ENCODE assay signal across 8 cellular contexts in the genomic region with DNA sequence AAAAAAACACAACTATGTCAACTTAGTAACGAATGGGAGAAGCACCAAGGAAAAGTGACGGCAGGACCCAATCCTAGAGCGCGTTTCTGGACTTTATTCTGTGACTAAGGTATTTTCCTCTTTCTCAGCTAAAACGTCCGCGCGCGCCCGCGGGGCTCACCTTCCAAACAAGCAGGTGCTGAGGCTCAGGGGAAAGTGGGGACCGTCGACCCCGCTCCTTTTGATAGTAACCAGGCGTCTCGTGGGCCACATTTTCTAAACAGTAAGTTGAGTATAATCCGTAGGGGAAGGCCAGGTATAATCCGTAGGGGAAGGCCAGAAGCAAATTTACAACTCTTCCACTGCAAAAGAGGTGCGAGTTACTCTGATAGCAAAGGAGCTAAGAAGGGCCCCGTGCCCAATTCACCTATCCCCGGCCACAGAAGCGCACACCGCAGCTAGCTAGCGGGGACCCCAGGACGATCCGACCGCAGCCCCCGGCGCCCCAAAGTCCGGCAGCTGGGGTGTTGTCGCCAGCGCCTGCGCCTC. TPM values are rescaled to one million over a fixed set of nuclear protein-coding genes. Genes with fewer than 3 reads are reported as not detected.
A peak's percentile ranks its signal among the peaks of the same experiment; 100 is the strongest.
DNase-seq lines count a peak whose midpoint lies in the region; ATAC-seq lines count a peak whose summit lies in the region.

No MANE protein-coding gene starts in this region.

- H3K27me3 ChIP-seq in iPS-18a (ENCODE audit: control insufficient read depth, insufficient read depth, low read length): peaks cover 7% of the 10 kb centered on the region

- peaks cover 23% of the 10 kb centered on the region for H3K4me1 Mint-ChIP-seq in activated naive CD4-positive, alpha-beta T cell treated with anti-CD3 and anti-CD28 coated beads for 36 hours (ENCODE audit: low read depth)

- H3K4me1 ChIP-seq in iPS-18a (ENCODE audit: control insufficient read depth, low read depth, low read length): peaks cover 17% of the 10 kb centered on the region

- H3K27me3 Mint-ChIP-seq in activated naive CD4-positive, alpha-beta T cell treated with anti-CD3 and anti-CD28 coated beads for 36 hours (ENCODE audit: low read depth): peaks cover 30% of the 10 kb centered on the region

- CTCF ChIA-PET in activated naive CD4-positive, alpha-beta T cell treated with anti-CD3 and anti-CD28 coated beads for 36 hours (lab: Charles Lee): interaction anchor here (1.0 to 3.1 kb wide), 6 partner anchors 8 to 56 kb away, joined by 3 to 9 read pairs (median 4); no protein-coding TSS in a partner anchor

- DNase-seq in AG08396 (ENCODE audit: low spot score): peak; percentile 29
- DNase-seq in activated naive CD4-positive, alpha-beta T cell treated with anti-CD3 and anti-CD28 coated beads for 36 hours: peak; percentile 41
- peak; percentile 29 for DNase-seq in stimulated activated naive CD8-positive, alpha-beta T cell treated with anti-CD3 and anti-CD28 coated beads, Interleukin-15, Interleukin-2, amounts not matched to agents 100 U/mL and 50 U/mL, for 24 hours
- DNase-seq in KG1 (lab: John Stamatoyannopoulos, UW): no peak

- peaks cover 46% of the 10 kb centered on the region for H3K36me3 Mint-ChIP-seq in activated naive CD4-positive, alpha-beta T cell treated with anti-CD3 and anti-CD28 coated beads for 36 hours (ENCODE audit: low read depth)

- H3K36me3 ChIP-seq in iPS-18a (ENCODE audit: control insufficient read depth, low read depth, low read length): peaks cover 13% of the 10 kb centered on the region

- H3K27ac ChIP-seq in iPS-18a (ENCODE audit: low read length): no peak overlapping the region

- peak overlapping the region; percentile 66 for H3K9ac ChIP-seq in iPS-18a (ENCODE audit: low read length)

- intact Hi-C loops in activated naive CD4-positive, alpha-beta T cell treated with anti-CD3 and anti-CD28 coated beads for 36 hours (cut with micrococcal nuclease): loop anchor here (1.0 to 2.0 kb wide), 2 partner anchors 17 to 56 kb away; no protein-coding TSS in a partner anchor

- H3K27ac Mint-ChIP-seq in activated naive CD4-positive, alpha-beta T cell treated with anti-CD3 and anti-CD28 coated beads for 36 hours: peak overlapping the region; percentile 85

- peak; percentile 0 for ATAC-seq in HG03025 (IDR thresholded peaks at IDR 0.05; ENCODE audit: low FRiP score, unreplicated experiment)
- ATAC-seq in stimulated activated naive CD8-positive, alpha-beta T cell treated with anti-CD3 and anti-CD28 coated beads, Interleukin-15, Interleukin-2, amounts not matched to agents 100 U/mL and 50 U/mL, for 24 hours: no peak
- no peak for ATAC-seq in HG02973 (IDR thresholded peaks at IDR 0.05; ENCODE audit: unreplicated experiment)
- ATAC-seq in GM21423 (IDR thresholded peaks at IDR 0.05; ENCODE audit: unreplicated experiment): no peak

- H3K9me3 Mint-ChIP-seq in activated naive CD4-positive, alpha-beta T cell treated with anti-CD3 and anti-CD28 coated beads for 36 hours: no peaks in the 10 kb centered on the region

- peak overlapping the region; percentile 95 for H3K4me3 Mint-ChIP-seq in activated naive CD4-positive, alpha-beta T cell treated with anti-CD3 and anti-CD28 coated beads for 36 hours

- no peaks in the 10 kb centered on the region for H3K9me3 ChIP-seq in iPS-18a (ENCODE audit: control insufficient read depth, low read depth, low read length)

- H3K4me3 ChIP-seq in iPS-18a (ENCODE audit: low read length): peak overlapping the region; percentile 85

RNA-seq across cellular contexts. Expression of a gene that starts 0.7 kb away (rescaled TPM):
- total RNA-seq in activated naive CD4-positive, alpha-beta T cell treated with anti-CD3 and anti-CD28 coated beads for 36 hours: 100 to 1,000 TPM; 266 to 273 TPM
